10 cellular contexts compared by ENCODE assay signal in the genomic region with DNA sequence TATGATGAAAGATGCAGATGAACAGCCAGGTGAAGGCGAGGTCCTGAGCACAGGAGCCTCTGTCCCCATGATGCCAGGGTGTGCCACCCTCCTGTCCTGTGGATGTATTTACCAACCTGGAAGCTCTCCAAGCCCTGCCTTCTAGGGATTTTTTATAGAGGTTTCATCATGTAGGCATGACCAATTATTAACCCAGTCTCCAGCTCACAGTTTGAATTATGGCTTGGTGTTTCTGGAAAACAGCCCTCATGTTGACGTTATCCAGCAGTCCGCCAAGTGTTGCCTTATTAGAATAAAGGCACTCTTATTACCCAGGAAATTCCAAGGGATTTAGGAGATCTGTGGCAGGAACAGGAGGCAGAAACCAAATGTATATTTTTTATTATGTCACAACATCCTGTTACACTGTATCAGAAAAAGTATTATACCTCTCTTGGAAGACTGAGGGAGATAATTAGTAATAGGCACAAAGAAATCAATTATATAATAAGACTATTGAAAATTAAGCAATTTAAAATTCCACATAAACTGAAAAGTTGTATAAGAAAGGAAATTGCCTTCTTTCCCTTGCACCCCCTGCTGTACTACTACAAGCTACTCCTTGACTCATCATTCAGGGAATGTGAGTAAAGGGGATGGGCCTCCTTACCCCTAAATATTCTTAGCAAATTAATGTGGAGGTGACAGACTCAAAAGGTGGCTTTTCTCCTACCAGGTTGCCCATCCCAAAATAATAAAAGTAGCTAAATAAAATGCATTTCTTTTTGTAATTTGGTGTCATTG.
DNase-seq lines count a peak whose midpoint lies in the region; ATAC-seq and TF ChIP-seq lines count a peak whose summit lies in the region.
"Had no signal": no experiment of that assay in that cellular context is flagged by ENCODE, and none has a peak within 500 bp of the region (broad histone marks: within the 10 kb centered on the region; RNA-seq: fewer than 3 reads in every experiment).

No MANE protein-coding gene starts in this region.

- H3K36me3 Mint-ChIP-seq in osteocyte (ENCODE audit: unreplicated experiment) = no peaks in the 10 kb centered on the region
- H3K36me3 Mint-ChIP-seq: activated naive CD4-positive, alpha-beta T cell treated with anti-CD3 and anti-CD28 coated beads, Interleukin-2, amount 50 U/mL, for 72 hours had no signal

- in situ Hi-C loops in Caki2 (cut with HindIII; ENCODE audit: low pct_unique_long_range_greater_than_20kb, low sequenced_read_pairs) = no loop called here

- H3K4me3 Mint-ChIP-seq in osteocyte (ENCODE audit: unreplicated experiment) = no peak overlapping the region

- TF ChIP-seq CTCF in osteocyte (IDR thresholded peaks at IDR 0.05) = no peak

- ATAC-seq in HG02678 (IDR thresholded peaks at IDR 0.05; ENCODE audit: unreplicated experiment) (no peak), HG02763 (IDR thresholded peaks at IDR 0.05; ENCODE audit: unreplicated experiment) (no peak)
- ATAC-seq: activated naive CD4-positive, alpha-beta T cell treated with anti-CD3 and anti-CD28 coated beads, Interleukin-2, amount 50 U/mL, for 72 hours had no signal

- H3K27ac Mint-ChIP-seq in osteocyte (ENCODE audit: unreplicated experiment) = peak overlapping the region; percentile 44
- H3K27ac Mint-ChIP-seq: activated naive CD4-positive, alpha-beta T cell treated with anti-CD3 and anti-CD28 coated beads, Interleukin-2, amount 50 U/mL, for 72 hours had no signal

- H3K9me3 Mint-ChIP-seq in osteocyte (ENCODE audit: unreplicated experiment) = peaks cover 7% of the 10 kb centered on the region
- H3K9me3 Mint-ChIP-seq: activated naive CD4-positive, alpha-beta T cell treated with anti-CD3 and anti-CD28 coated beads, Interleukin-2, amount 50 U/mL, for 72 hours had no signal

- DNase-seq in Caki2 (ENCODE audit: low read depth) (peak; percentile 88), NCI-H1417 treated with DMSO at 0.1 percent for 48 hours (lab: John Stamatoyannopoulos, UW) (peak; percentile 10), epidermal melanocyte (ENCODE audit: insufficient read length, low spot score) (peak; percentile 26), osteocyte (ENCODE audit: extremely low spot score, unreplicated experiment) (no peak), UCSD-AML1 (lab: John Stamatoyannopoulos, UW; ENCODE audit: unreplicated experiment) (no peak), 8988T (no peak)
- DNase-seq: GOT3 had no signal

- no peaks in the 10 kb centered on the region for H3K27me3 Mint-ChIP-seq in osteocyte (ENCODE audit: unreplicated experiment)

- H3K4me1 Mint-ChIP-seq in osteocyte (ENCODE audit: unreplicated experiment) = peaks cover 31% of the 10 kb centered on the region

Comparison
In these comparisons a context has a peak if more than half of its experiments do, and no peak if none do; other contexts are left out.
1. DNase-seq: peak in Caki2 (single experiment), NCI-H1417 treated with DMSO at 0.1 percent for 48 hours (single experiment) and epidermal melanocyte (single experiment); none in osteocyte (single experiment), UCSD-AML1 (single experiment) and 8988T (single experiment).